Comparison of ENCODE assay signal across 26 cellular contexts in the genomic region with DNA sequence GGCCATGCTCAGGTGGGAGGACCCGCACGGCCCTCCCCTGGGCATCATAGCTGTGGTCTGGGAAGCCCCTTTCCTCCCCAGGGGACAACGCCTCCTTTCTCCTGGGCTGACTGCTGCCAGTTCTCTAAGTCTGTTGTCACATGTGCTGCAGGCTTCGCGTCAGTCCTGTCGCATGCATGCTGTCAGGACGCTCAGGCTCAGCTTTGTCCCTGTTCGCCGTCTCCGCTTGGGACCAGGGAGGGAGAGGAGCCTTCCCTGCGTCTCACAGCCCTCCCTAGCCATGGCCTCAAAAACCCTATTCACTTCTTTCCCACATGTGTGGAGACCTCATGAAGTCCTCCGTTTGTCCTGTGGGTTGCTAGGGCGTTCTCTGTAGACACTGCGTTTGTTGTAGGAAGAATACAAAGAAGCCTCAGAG. TPM values are rescaled to one million over a fixed set of nuclear protein-coding genes. Genes with fewer than 3 reads are reported as not detected.
A peak's percentile ranks its signal among the peaks of the same experiment; 100 is the strongest.
DNase-seq lines count a peak whose midpoint lies in the region; ATAC-seq and TF ChIP-seq lines count a peak whose summit lies in the region.
"Had no signal": no experiment of that assay in that cellular context is flagged by ENCODE, and none has a peak within 500 bp of the region (broad histone marks: within the 10 kb centered on the region; RNA-seq: fewer than 3 reads in every experiment).

No MANE protein-coding gene starts in this region.

- H3K27me3 Mint-ChIP-seq in chondrocyte (ENCODE audit: low read depth) (no peaks in the 10 kb centered on the region), neural crest cell (ENCODE audit: low read depth) (no peaks in the 10 kb centered on the region)
- H3K27me3 Mint-ChIP-seq: natural killer cell treated with Interleukin-12 subunit alpha and Interleukin-12 subunit beta and Interleukin-15 and Interleukin-18, amount 100 ng/mL, for 72 hours had no signal

- in situ Hi-C loops in GM13977 (cut with MboI; ENCODE audit: low pct_unique_long_range_greater_than_20kb, low sequenced_read_pairs, unreplicated experiment), result no loop called here

- no peak for ATAC-seq in left lobe of liver
- no peak for ATAC-seq in HG02763 (IDR thresholded peaks at IDR 0.05; ENCODE audit: unreplicated experiment)
- ATAC-seq in GM21360 (IDR thresholded peaks at IDR 0.05; ENCODE audit: unreplicated experiment), result no peak
- ATAC-seq: esophagus mucosa; foreskin keratinocyte; natural killer cell treated with Interleukin-12 subunit alpha and Interleukin-12 subunit beta and Interleukin-15 and Interleukin-18, amount 100 ng/mL, for 72 hours; sciatic nerve had no signal

- no peaks in the 10 kb centered on the region for H3K36me3 Mint-ChIP-seq in chondrocyte (ENCODE audit: low read depth)
- no peaks in the 10 kb centered on the region for H3K36me3 Mint-ChIP-seq in neural crest cell (ENCODE audit: low read depth)
- H3K36me3 Mint-ChIP-seq: natural killer cell treated with Interleukin-12 subunit alpha and Interleukin-12 subunit beta and Interleukin-15 and Interleukin-18, amount 100 ng/mL, for 72 hours had no signal

- peak overlapping the region; percentile 90 for H3K27ac ChIP-seq in KOPT-K1 (ENCODE audit: low read depth, low read length, poor library complexity, severe bottlenecking)
- H3K27ac ChIP-seq: foreskin keratinocyte, GM23248, parathyroid adenoma had no signal

- peaks cover 46% of the 10 kb centered on the region for H3K36me3 ChIP-seq in KOPT-K1 (ENCODE audit: insufficient read depth, low read length)

- TF ChIP-seq CTCF in chondrocyte (IDR thresholded peaks at IDR 0.05), result no peak
- TF ChIP-seq CTCF in neural crest cell (conservative IDR thresholded peaks at IDR 0.05), result no peak
- TF ChIP-seq CTCF in GM13977 (IDR thresholded peaks at IDR 0.05; ENCODE audit: extremely low read depth, insufficient read depth, missing control alignments), result no peak

- DNase-seq in COLO829 (ENCODE audit: low spot score) (peak; percentile 72), chondrocyte (ENCODE audit: low spot score) (peak; percentile 52), neural crest cell (ENCODE audit: low read depth, low spot score) (peak; percentile 18), GM13977 (ENCODE audit: low spot score) (no peak), left lobe of liver (ENCODE audit: low spot score) (no peak)
- DNase-seq: activated CD4-positive, alpha-beta T cell treated with anti-CD3 and anti-CD28 coated beads, Interleukin-2, amount 50 U/mL, for 4 hours; activated CD8-positive, alpha-beta memory T cell treated with anti-CD3 and anti-CD28 coated beads, Interleukin-2, amount 50 U/mL, for 48 hours; effector CD4-positive, alpha-beta T cell; foreskin keratinocyte; GM23248; Karpas-422; midbrain; NCI-H1048; NCI-H187; NCI-H2227 treated with DMSO at 0.1 percent for 48 hours; RPMI8226; SK-N-SH; stimulated activated naive CD4-positive, alpha-beta T cell treated with Interleukin-2 at 50 U/mL for 16 hours had no signal

- peaks cover 26% of the 10 kb centered on the region for H3K4me1 Mint-ChIP-seq in chondrocyte (ENCODE audit: low read depth)
- peaks cover 42% of the 10 kb centered on the region for H3K4me1 Mint-ChIP-seq in neural crest cell

- H3K4me3 Mint-ChIP-seq in chondrocyte (ENCODE audit: unreplicated experiment) (no peak overlapping the region), neural crest cell (peak overlapping the region; percentile 3)
- H3K4me3 Mint-ChIP-seq: natural killer cell treated with Interleukin-12 subunit alpha and Interleukin-12 subunit beta and Interleukin-15 and Interleukin-18, amount 100 ng/mL, for 72 hours; T-helper 2 cell treated with Interferon-gamma antibody and Interleukin-4, amounts not matched to agents 5 μg/mL and 100 μg/mL, for 36 hours had no signal

- H3K27ac Mint-ChIP-seq in chondrocyte (ENCODE audit: unreplicated experiment) (no peak overlapping the region), neural crest cell (ENCODE audit: unreplicated experiment) (peak overlapping the region; percentile 87)

- no peaks in the 10 kb centered on the region for H3K9me3 Mint-ChIP-seq in chondrocyte (ENCODE audit: low read depth)
- no peaks in the 10 kb centered on the region for H3K9me3 Mint-ChIP-seq in neural crest cell
- H3K9me3 Mint-ChIP-seq: natural killer cell treated with Interleukin-12 subunit alpha and Interleukin-12 subunit beta and Interleukin-15 and Interleukin-18, amount 100 ng/mL, for 72 hours; T-helper 2 cell treated with Interferon-gamma antibody and Interleukin-4, amounts not matched to agents 5 μg/mL and 100 μg/mL, for 36 hours had no signal

- no peaks in the 10 kb centered on the region for H3K9me3 ChIP-seq in KOPT-K1 (ENCODE audit: insufficient read depth, low read length, poor library complexity, severe bottlenecking)
- H3K9me3 ChIP-seq: SK-N-SH had no signal

RNA-seq across cellular contexts. Expression of a gene that starts 21.4 kb away (rescaled TPM):
- 2.3 to 2.7 TPM (median 2.6 TPM) in 3 replicates for total RNA-seq in chondrocyte
- 0.56 TPM in 1 of 2 replicates, not detected in the other for total RNA-seq in neural crest cell
- total RNA-seq in left lobe of liver, result 113 TPM

RNA-seq across cellular contexts. Expression of a gene that starts 53.1 kb away (rescaled TPM):
- 11.4 to 15.3 TPM (median 14.1 TPM) in 3 replicates for total RNA-seq in chondrocyte
- 22.9 and 26.7 TPM in 2 replicates for total RNA-seq in neural crest cell
- total RNA-seq in left lobe of liver, result 16.8 TPM

Comparison
In these comparisons a context has a peak if more than half of its experiments do, and no peak if none do; other contexts are left out.
1. DNase-seq: peak in COLO829 (single experiment), chondrocyte (single experiment) and neural crest cell (single experiment); none in GM13977 (single experiment) and left lobe of liver (single experiment).
2. RNA of a gene that starts 21.4 kb away (total RNA-seq): 113 TPM in left lobe of liver (single experiment); 2.3 to 2.7 TPM in chondrocyte and 0.56 TPM in neural crest cell; every median in the first group is over 10 times any median in the second.